In the genomic region with DNA sequence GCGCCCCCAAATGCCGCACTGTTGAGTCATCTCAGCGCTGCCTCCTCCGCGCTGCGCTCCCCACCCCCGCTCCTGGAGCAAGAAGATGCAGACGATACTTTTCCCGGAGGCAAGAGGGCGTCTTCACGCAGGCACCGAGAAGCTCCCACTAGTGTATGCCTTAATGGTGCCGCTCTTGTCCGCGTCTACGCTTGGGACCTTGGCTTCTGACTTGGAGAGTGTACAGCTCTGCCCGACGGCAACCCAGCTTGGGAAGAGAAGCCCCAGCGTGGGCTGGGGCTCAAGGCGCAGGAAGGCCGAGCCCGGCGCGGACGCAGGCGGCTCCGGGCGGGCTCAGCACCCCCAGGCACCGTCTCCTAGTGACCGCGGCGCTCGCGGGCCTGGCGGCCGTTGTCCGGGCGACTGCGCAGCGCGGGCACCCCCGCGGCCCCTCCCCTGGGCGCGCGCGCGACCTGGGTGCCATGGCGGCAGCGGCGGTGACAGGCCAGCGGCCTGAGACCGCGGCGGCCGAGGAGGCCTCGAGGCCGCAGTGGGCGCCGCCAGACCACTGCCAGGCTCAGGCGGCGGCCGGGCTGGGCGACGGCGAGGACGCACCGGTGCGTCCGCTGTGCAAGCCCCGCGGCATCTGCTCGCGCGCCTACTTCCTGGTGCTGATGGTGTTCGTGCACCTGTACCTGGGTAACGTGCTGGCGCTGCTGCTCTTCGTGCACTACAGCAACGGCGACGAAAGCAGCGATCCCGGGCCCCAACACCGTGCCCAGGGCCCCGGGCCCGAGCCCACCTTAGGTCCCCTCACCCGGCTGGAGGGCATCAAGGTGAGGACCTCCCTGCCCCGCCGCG, we compare ENCODE assay signal across 8 cellular contexts. TPM values are rescaled to one million over a fixed set of nuclear protein-coding genes. Genes with fewer than 3 reads are reported as not detected.
DNase-seq lines count a peak whose midpoint lies in the region; ATAC-seq and TF ChIP-seq lines count a peak whose summit lies in the region.

A gene with protein sequence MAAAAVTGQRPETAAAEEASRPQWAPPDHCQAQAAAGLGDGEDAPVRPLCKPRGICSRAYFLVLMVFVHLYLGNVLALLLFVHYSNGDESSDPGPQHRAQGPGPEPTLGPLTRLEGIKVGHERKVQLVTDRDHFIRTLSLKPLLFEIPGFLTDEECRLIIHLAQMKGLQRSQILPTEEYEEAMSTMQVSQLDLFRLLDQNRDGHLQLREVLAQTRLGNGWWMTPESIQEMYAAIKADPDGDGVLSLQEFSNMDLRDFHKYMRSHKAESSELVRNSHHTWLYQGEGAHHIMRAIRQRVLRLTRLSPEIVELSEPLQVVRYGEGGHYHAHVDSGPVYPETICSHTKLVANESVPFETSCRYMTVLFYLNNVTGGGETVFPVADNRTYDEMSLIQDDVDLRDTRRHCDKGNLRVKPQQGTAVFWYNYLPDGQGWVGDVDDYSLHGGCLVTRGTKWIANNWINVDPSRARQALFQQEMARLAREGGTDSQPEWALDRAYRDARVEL (plus strand): TSS at position 446 of the 840 bp plus-strand sequence. CDS start 16 bp downstream, at position 462.

- in situ Hi-C loops in Caki2 (cut with HindIII; ENCODE audit: low pct_unique_long_range_greater_than_20kb, low sequenced_read_pairs) (no loop called here), transverse colon (cut with MboI; ENCODE audit: low pct_ligation_motif_present in 1 of 4, low pct_unique_long_range_greater_than_20kb in 1 of 4, low sequenced_read_pairs in 3 of 4) (no loop called here)

- H3K4me3 ChIP-seq in adipocyte (ENCODE audit: low read length) (peak within 1 kb of the TSS; percentile 85), cardiac muscle cell (peak within 1 kb of the TSS; percentile 46), transverse colon (peak within 1 kb of the TSS; percentile 53 to 98 (median 87))

- 1% methylated on average over 60 of the region's 91 CpGs; no CpG with 5 or more reads in 1 of the 2 donors for whole genome bisulfite sequencing in transverse colon (ENCODE audit: low coverage in 1 of 2), 2 donors

- no peaks in the 10 kb centered on the region for H3K27me3 ChIP-seq in adipocyte (replicated peaks; ENCODE audit: control insufficient read depth, insufficient read depth, low read length)
- no peaks in the 10 kb centered on the region for H3K27me3 ChIP-seq in cardiac muscle cell
- H3K27me3 ChIP-seq in transverse colon, result no peaks in the 10 kb centered on the region

- H3K9me3 ChIP-seq in KOPT-K1 (ENCODE audit: insufficient read depth, low read length, poor library complexity, severe bottlenecking), result no peaks in the 10 kb centered on the region
- H3K9me3 ChIP-seq in adipocyte (ENCODE audit: control insufficient read depth, low read length), result no peaks in the 10 kb centered on the region
- no peaks in the 10 kb centered on the region for H3K9me3 ChIP-seq in cardiac muscle cell (ENCODE audit: low read depth)
- H3K9me3 ChIP-seq in transverse colon, result no peaks in the 10 kb centered on the region

- H3K4me1 ChIP-seq in adipocyte (ENCODE audit: control insufficient read depth, insufficient read depth, low read length) (peaks cover 24% of the 10 kb centered on the region), cardiac muscle cell (ENCODE audit: low read depth) (peaks cover 11% of the 10 kb centered on the region), transverse colon (peaks cover 17 to 35% (median 23%) of the 10 kb centered on the region in 4 donors)

- no peak for TF ChIP-seq EP300 in transverse colon (IDR thresholded peaks at IDR 0.05; ENCODE audit: low read depth)

- H3K27ac ChIP-seq in KOPT-K1 (ENCODE audit: low read depth, low read length, poor library complexity, severe bottlenecking) (peak within 1 kb of the TSS; percentile 35), cardiac muscle cell (peak within 1 kb of the TSS; percentile 86), transverse colon (peak within 1 kb of the TSS; percentile 90 to 95 (median 92))

- H3K36me3 ChIP-seq in KOPT-K1 (ENCODE audit: insufficient read depth, low read length) (peaks cover 19% of the 10 kb centered on the region), adipocyte (ENCODE audit: control insufficient read depth, insufficient read depth, low read length, severe bottlenecking) (peaks cover 19% of the 10 kb centered on the region), cardiac muscle cell (no peaks in the 10 kb centered on the region), transverse colon (peaks cover 0 to 2% (median 0%) of the 10 kb centered on the region in 4 donors)

- H3K9ac ChIP-seq in adipocyte (ENCODE audit: low read length), result peak within 1 kb of the TSS; percentile 91

- DNase-seq in Caki2 (ENCODE audit: low read depth) (peak; percentile 86), T follicular helper cell (ENCODE audit: low read depth) (peak; percentile 70), adipocyte (ENCODE audit: low read depth) (peak; percentile 97), cardiac muscle cell (ENCODE audit: low read depth in 1 of 2, low spot score in 1 of 2) (peak; percentile 77 to 97), posterior cingulate gyrus (peak; percentile 75 to 99 (median 90)), transverse colon (peak; percentile 87)

- TF ChIP-seq POLR2A in transverse colon (IDR thresholded peaks at IDR 0.05), result peak; percentile 68

- intact Hi-C loops in posterior cingulate gyrus (cut with DNase I) (loop anchor here (2.0 kb wide), 2 partner anchors 17 to 71 kb away; a partner anchor contains a TSS), transverse colon (cut with DNase I; ENCODE audit: low total_unique reads) (no loop called here)

- peak; percentile 48 for ATAC-seq in GM21390 (IDR thresholded peaks at IDR 0.05; ENCODE audit: unreplicated experiment)

- TF ChIP-seq CTCF in cardiac muscle cell (IDR thresholded peaks at IDR 0.05; ENCODE audit: low read depth, low read length), result peak; percentile 60
- peak; percentile 15 to 46 (median 30) for TF ChIP-seq CTCF in transverse colon (IDR thresholded peaks at IDR 0.05)

RNA-seq across cellular contexts. Expression of the gene that starts here (rescaled TPM):
- 65.2 and 72.9 TPM in 2 replicates for total RNA-seq in Caki2 (2014; rRNA removed; shearing (Covaris generic); ENCODE audit: low replicate concordance)
- 63.3 and 76.5 TPM in 2 replicates for total RNA-seq in cardiac muscle cell
- 60.4 and 84.7 TPM in 2 replicates for polyA plus RNA-seq in cardiac muscle cell
- total RNA-seq in transverse colon, result 100 to 1,000 TPM in 1 of 4 donors, 10 to 100 TPM in 3; 43.4 to 100 (median 76.6) TPM

Comparison
In these comparisons a context has a peak if more than half of its experiments do, and no peak if none do; other contexts are left out.
1. Peak in every context shown above with its lines: DNase-seq, ATAC-seq, H3K4me3 ChIP-seq and H3K27ac ChIP-seq.
2. H3K27ac ChIP-seq: peak in every context shown above with its lines; median percentile 92 in transverse colon; 86 in cardiac muscle cell; 35 in KOPT-K1.